Comparison of ENCODE assay signal across 1 cellular context in genomic region chr6:105483492-105483891, GRCh38.
TF ChIP-seq lines count a peak whose summit lies in the region.

No MANE protein-coding gene starts in this region.

TF ChIP-seq in GM12878, 131 proteins besides CTCF, POLR2A, EP300 and RAD21 (continued from another document):
- TF ChIP-seq, protein P1, sequence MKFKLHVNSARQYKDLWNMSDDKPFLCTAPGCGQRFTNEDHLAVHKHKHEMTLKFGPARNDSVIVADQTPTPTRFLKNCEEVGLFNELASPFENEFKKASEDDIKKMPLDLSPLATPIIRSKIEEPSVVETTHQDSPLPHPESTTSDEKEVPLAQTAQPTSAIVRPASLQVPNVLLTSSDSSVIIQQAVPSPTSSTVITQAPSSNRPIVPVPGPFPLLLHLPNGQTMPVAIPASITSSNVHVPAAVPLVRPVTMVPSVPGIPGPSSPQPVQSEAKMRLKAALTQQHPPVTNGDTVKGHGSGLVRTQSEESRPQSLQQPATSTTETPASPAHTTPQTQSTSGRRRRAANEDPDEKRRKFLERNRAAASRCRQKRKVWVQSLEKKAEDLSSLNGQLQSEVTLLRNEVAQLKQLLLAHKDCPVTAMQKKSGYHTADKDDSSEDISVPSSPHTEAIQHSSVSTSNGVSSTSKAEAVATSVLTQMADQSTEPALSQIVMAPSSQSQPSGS (IDR thresholded peaks at IDR 0.05; ENCODE audit: low read length), result no peak
- TF ChIP-seq YY1 (IDR thresholded peaks at IDR 0.05; ENCODE audit: low read depth, low read length) (no peak), MTA2 (IDR thresholded peaks at IDR 0.05; ENCODE audit: low read depth) (no peak), NR2F1 (conservative IDR thresholded peaks at IDR 0.05) (no peak)
